ENCODE assay signal across 24 cellular contexts in the genomic region with DNA sequence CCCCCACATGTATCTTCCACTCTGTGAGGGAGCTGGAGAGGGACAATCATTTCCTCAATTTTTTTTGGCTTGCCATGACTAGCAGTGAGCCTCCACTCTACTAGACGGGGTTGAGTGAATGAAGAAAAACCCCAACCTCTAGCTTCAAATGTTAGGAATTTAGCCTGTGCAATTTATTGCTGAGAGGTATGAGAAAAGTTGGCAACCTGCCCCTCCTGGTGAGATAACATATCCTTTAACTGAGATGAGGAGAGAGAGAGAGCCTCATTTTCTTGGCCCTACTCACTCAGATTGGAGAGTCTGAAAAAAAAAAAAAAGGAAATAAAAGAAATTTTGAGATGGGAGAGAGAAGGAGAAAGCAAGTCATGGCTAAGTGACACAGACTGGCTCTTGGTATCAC.
DNase-seq lines count a peak whose midpoint lies in the region; ATAC-seq, FAIRE-seq and TF ChIP-seq lines count a peak whose summit lies in the region.
"Had no signal": no experiment of that assay in that cellular context is flagged by ENCODE, and none has a peak within 500 bp of the region (broad histone marks: within the 10 kb centered on the region; RNA-seq: fewer than 3 reads in every experiment).

No MANE protein-coding gene starts in this region.

- no peak overlapping the region for H3K4me3 ChIP-seq in cardiac muscle cell
- H3K4me3 ChIP-seq in astrocyte (ENCODE audit: insufficient read depth, low read depth, low read length): no peak overlapping the region
- H3K4me3 ChIP-seq in fibroblast of villous mesenchyme (ENCODE audit: low read depth, low read length): no peak overlapping the region
- H3K4me3 ChIP-seq in Caco-2 (ENCODE audit: low read depth, low read length): no peak overlapping the region
- no peak overlapping the region for H3K4me3 ChIP-seq in vagina
- H3K4me3 ChIP-seq: A549, BLaER1, body of pancreas, right lobe of liver, transverse colon had no signal

- H4K20me1 ChIP-seq in astrocyte (ENCODE audit: insufficient read depth, low read length): no peaks in the 10 kb centered on the region
- H4K20me1 ChIP-seq: BLaER1 had no signal

- DNase-seq in cardiac muscle cell (ENCODE audit: low read depth in 1 of 2, low spot score in 1 of 2) (peak; percentile 15 to 87), left ventricle myocardium superior (no peak), astrocyte (ENCODE audit: low read depth) (peak; percentile 68), fibroblast of villous mesenchyme (ENCODE audit: low read depth) (peak; percentile 23), Caco-2 (no peak), GM10248 (ENCODE audit: extremely low spot score) (no peak), vagina (ENCODE audit: extremely low spot score in 2 of 2) (no peak)
- DNase-seq in T-helper 2 cell treated with Interferon-gamma antibody and Interleukin-4, amounts not matched to agents 5 μg/mL and 100 μg/mL, for 36 hours (ENCODE audit: low spot score): no peak
- DNase-seq: cortex of kidney, head of caudate nucleus, NCI-H1694 treated with DMSO at 0.1 percent for 48 hours, right lobe of liver, Right ventricle myocardium superior, T-cell, transverse colon had no signal

- no peak overlapping the region for H3K9ac ChIP-seq in astrocyte (ENCODE audit: low read length)
- H3K9ac ChIP-seq: BLaER1, KMS-11, parathyroid adenoma had no signal

- CTCF ChIA-PET in Caco-2 (lab: Charles Lee): no interaction called here
- CTCF ChIA-PET in GM10248 (lab: Yijun Ruan, JAX): interaction anchor here (1.6 kb wide), 3 partner anchors 11 to 26 kb away, joined by 3 to 4 read pairs (median 4); no protein-coding TSS in a partner anchor

- no peaks in the 10 kb centered on the region for H3K79me2 ChIP-seq in astrocyte (ENCODE audit: insufficient read depth, low read length)
- H3K79me2 ChIP-seq: parathyroid adenoma had no signal

- no peak overlapping the region for H3K4me2 ChIP-seq in astrocyte (ENCODE audit: low read length)
- H3K4me2 ChIP-seq: A549, BLaER1, KMS-11 had no signal

- no peaks in the 10 kb centered on the region for H3K9me3 Mint-ChIP-seq in astrocyte (ENCODE audit: unreplicated experiment)
- no peaks in the 10 kb centered on the region for H3K9me3 Mint-ChIP-seq in T-helper 2 cell treated with Interferon-gamma antibody and Interleukin-4, amounts not matched to agents 5 μg/mL and 100 μg/mL, for 36 hours
- H3K9me3 Mint-ChIP-seq in Caco-2 (ENCODE audit: unreplicated experiment): no peaks in the 10 kb centered on the region
- H3K9me3 Mint-ChIP-seq: activated naive CD4-positive, alpha-beta T cell treated with anti-CD3 and anti-CD28 coated beads, Interleukin-2, amount 50 U/mL, for 24 hours; T-cell had no signal

- BruUV-seq in Caco-2 (replicated peaks; lab: Mats Ljungman, UMichigan): no TSS peak

- no peaks in the 10 kb centered on the region for H3K36me3 Mint-ChIP-seq in astrocyte (ENCODE audit: low read depth, unreplicated experiment)
- no peaks in the 10 kb centered on the region for H3K36me3 Mint-ChIP-seq in T-helper 2 cell treated with Interferon-gamma antibody and Interleukin-4, amounts not matched to agents 5 μg/mL and 100 μg/mL, for 36 hours (ENCODE audit: low read depth)
- no peaks in the 10 kb centered on the region for H3K36me3 Mint-ChIP-seq in Caco-2 (ENCODE audit: insufficient read depth, unreplicated experiment)
- H3K36me3 Mint-ChIP-seq: activated naive CD4-positive, alpha-beta T cell treated with anti-CD3 and anti-CD28 coated beads, Interleukin-2, amount 50 U/mL, for 24 hours; natural killer cell treated with Interleukin-12 subunit alpha and Interleukin-12 subunit beta and Interleukin-15 and Interleukin-18, amount 100 ng/mL, for 72 hours; T-cell had no signal

- intact Hi-C loops in left ventricle myocardium superior (cut with micrococcal nuclease) (no loop called here), Caco-2 (cut with micrococcal nuclease; ENCODE audit: unreplicated experiment) (no loop called here), vagina (cut with DNase I) (no loop called here)

- H3K27ac Mint-ChIP-seq in astrocyte (ENCODE audit: unreplicated experiment) (no peak overlapping the region), Caco-2 (ENCODE audit: unreplicated experiment) (no peak overlapping the region)
- H3K27ac Mint-ChIP-seq in T-helper 2 cell treated with Interferon-gamma antibody and Interleukin-4, amounts not matched to agents 5 μg/mL and 100 μg/mL, for 36 hours: no peak overlapping the region
- H3K27ac Mint-ChIP-seq: activated naive CD4-positive, alpha-beta T cell treated with anti-CD3 and anti-CD28 coated beads, Interleukin-2, amount 50 U/mL, for 24 hours; natural killer cell treated with Interleukin-12 subunit alpha and Interleukin-12 subunit beta and Interleukin-15 and Interleukin-18, amount 100 ng/mL, for 72 hours; T-cell had no signal

- H3K36me3 ChIP-seq in cardiac muscle cell (no peaks in the 10 kb centered on the region), astrocyte (ENCODE audit: insufficient read depth, low read length) (no peaks in the 10 kb centered on the region), Caco-2 (ENCODE audit: control insufficient read depth, insufficient read depth, low read length) (no peaks in the 10 kb centered on the region), vagina (no peaks in the 10 kb centered on the region)
- H3K36me3 ChIP-seq: BLaER1, right lobe of liver, transverse colon had no signal

- no peak for TF ChIP-seq CTCF in cardiac muscle cell (IDR thresholded peaks at IDR 0.05; ENCODE audit: low read depth, low read length)
- no peak for TF ChIP-seq CTCF in astrocyte (IDR thresholded peaks at IDR 0.05; ENCODE audit: insufficient read depth, low read depth, low read length)
- no peak for TF ChIP-seq CTCF in fibroblast of villous mesenchyme (IDR thresholded peaks at IDR 0.05; ENCODE audit: insufficient read depth, low read depth, low read length)
- TF ChIP-seq CTCF in Caco-2 (IDR thresholded peaks at IDR 0.05; ENCODE audit: insufficient read depth in 1 of 2, low read depth in 1 of 2, low read length in 1 of 2, severe bottlenecking in 1 of 2, unreplicated experiment in 1 of 2): no peak
- no peak for TF ChIP-seq CTCF in GM10248 (IDR thresholded peaks at IDR 0.05; ENCODE audit: control extremely low read depth, extremely low read depth, low read depth, missing control alignments)
- TF ChIP-seq CTCF in vagina (IDR thresholded peaks at IDR 0.05): no peak

- no peak overlapping the region for H3K4me3 Mint-ChIP-seq in astrocyte (ENCODE audit: unreplicated experiment)
- H3K4me3 Mint-ChIP-seq in T-helper 2 cell treated with Interferon-gamma antibody and Interleukin-4, amounts not matched to agents 5 μg/mL and 100 μg/mL, for 36 hours: no peak overlapping the region
- H3K4me3 Mint-ChIP-seq in Caco-2 (ENCODE audit: unreplicated experiment): no peak overlapping the region
- H3K4me3 Mint-ChIP-seq: activated naive CD4-positive, alpha-beta T cell treated with anti-CD3 and anti-CD28 coated beads, Interleukin-2, amount 50 U/mL, for 24 hours; natural killer cell treated with Interleukin-12 subunit alpha and Interleukin-12 subunit beta and Interleukin-15 and Interleukin-18, amount 100 ng/mL, for 72 hours; T-cell had no signal

- POLR2A ChIA-PET in Caco-2 (lab: Charles Lee): no interaction called here
- POLR2A ChIA-PET in GM10248 (lab: Yijun Ruan, JAX): no interaction called here

- no peaks in the 10 kb centered on the region for H3K9me3 ChIP-seq in cardiac muscle cell (ENCODE audit: low read depth)
- no peaks in the 10 kb centered on the region for H3K9me3 ChIP-seq in astrocyte (ENCODE audit: insufficient read depth, low read depth, low read length)
- H3K9me3 ChIP-seq in Caco-2: no peaks in the 10 kb centered on the region
- no peaks in the 10 kb centered on the region for H3K9me3 ChIP-seq in vagina
- H3K9me3 ChIP-seq: A549, BLaER1, body of pancreas, right lobe of liver, transverse colon had no signal

- TF ChIP-seq POLR2A in vagina (IDR thresholded peaks at IDR 0.05): no peak

- H3K4me1 Mint-ChIP-seq in astrocyte (ENCODE audit: low read depth, unreplicated experiment) (no peaks in the 10 kb centered on the region), Caco-2 (ENCODE audit: low read depth, unreplicated experiment) (peaks cover 6% of the 10 kb centered on the region)
- H3K4me1 Mint-ChIP-seq in T-helper 2 cell treated with Interferon-gamma antibody and Interleukin-4, amounts not matched to agents 5 μg/mL and 100 μg/mL, for 36 hours (ENCODE audit: low read depth): no peaks in the 10 kb centered on the region
- H3K4me1 Mint-ChIP-seq: activated naive CD4-positive, alpha-beta T cell treated with anti-CD3 and anti-CD28 coated beads, Interleukin-2, amount 50 U/mL, for 24 hours; T-cell had no signal

- no peak for FAIRE-seq in astrocyte (lab: Jason Lieb, UNC)
- FAIRE-seq: A549, endometrium had no signal

- H3K4me1 ChIP-seq in cardiac muscle cell (ENCODE audit: low read depth) (no peaks in the 10 kb centered on the region), astrocyte (ENCODE audit: insufficient read depth, low read length) (no peaks in the 10 kb centered on the region), Caco-2 (no peaks in the 10 kb centered on the region), vagina (no peaks in the 10 kb centered on the region)
- H3K4me1 ChIP-seq: A549, BLaER1, body of pancreas, parathyroid adenoma, right lobe of liver, transverse colon had no signal

- H2AFZ ChIP-seq in astrocyte (ENCODE audit: low read depth, low read length): no peak overlapping the region
- H2AFZ ChIP-seq: parathyroid adenoma had no signal

- no peaks in the 10 kb centered on the region for H3K27me3 Mint-ChIP-seq in astrocyte (ENCODE audit: low read depth, unreplicated experiment)
- H3K27me3 Mint-ChIP-seq in T-helper 2 cell treated with Interferon-gamma antibody and Interleukin-4, amounts not matched to agents 5 μg/mL and 100 μg/mL, for 36 hours (ENCODE audit: low read depth): no peaks in the 10 kb centered on the region
- no peaks in the 10 kb centered on the region for H3K27me3 Mint-ChIP-seq in Caco-2 (ENCODE audit: insufficient read depth, unreplicated experiment)
- H3K27me3 Mint-ChIP-seq: natural killer cell treated with Interleukin-12 subunit alpha and Interleukin-12 subunit beta and Interleukin-15 and Interleukin-18, amount 100 ng/mL, for 72 hours had no signal

- no peak overlapping the region for H3K27ac ChIP-seq in cardiac muscle cell
- no peak overlapping the region for H3K27ac ChIP-seq in astrocyte (ENCODE audit: low read depth, low read length)
- no peak overlapping the region for H3K27ac ChIP-seq in vagina
- H3K27ac ChIP-seq: A549, BLaER1, body of pancreas, KMS-11, parathyroid adenoma, right lobe of liver, transverse colon had no signal

- H3K27me3 ChIP-seq in cardiac muscle cell: no peaks in the 10 kb centered on the region
- no peaks in the 10 kb centered on the region for H3K27me3 ChIP-seq in astrocyte (ENCODE audit: insufficient read depth, low read length)
- H3K27me3 ChIP-seq in Caco-2 (replicated peaks; ENCODE audit: control insufficient read depth, insufficient read depth, low read length): no peaks in the 10 kb centered on the region
- no peaks in the 10 kb centered on the region for H3K27me3 ChIP-seq in vagina
- H3K27me3 ChIP-seq: BLaER1, body of pancreas, right lobe of liver, transverse colon had no signal

- ATAC-seq in left ventricle myocardium superior: no peak
- ATAC-seq: A549; body of pancreas; HCT116; natural killer cell treated with Interleukin-12 subunit alpha and Interleukin-12 subunit beta and Interleukin-15 and Interleukin-18, amount 100 ng/mL, for 72 hours; right lobe of liver; T-cell had no signal

Comparison
In these comparisons a context has a peak if more than half of its experiments do, and no peak if none do; other contexts are left out.
1. DNase-seq: peak in cardiac muscle cell (2 of 2), astrocyte (single experiment) and fibroblast of villous mesenchyme (single experiment); none in left ventricle myocardium superior (single experiment), T-helper 2 cell treated with Interferon-gamma antibody and Interleukin-4, amounts not matched to agents 5 μg/mL and 100 μg/mL, for 36 hours (single experiment), Caco-2 (0 of 2), GM10248 (single experiment) and vagina (0 of 2).